8 cellular contexts compared by ENCODE assay signal in genomic region chr1:44799770-44800584, GRCh38. TPM values are rescaled to one million over a fixed set of nuclear protein-coding genes. Genes with fewer than 3 reads are reported as not detected.
DNase-seq lines count a peak whose midpoint lies in the region; ATAC-seq, FAIRE-seq and TF ChIP-seq lines count a peak whose summit lies in the region.

Gene PLK3 (plus strand): TSS chr1:44800377. CDS start chr1:44800464, 87 bp downstream.

- peak within 1 kb of the TSS; percentile 97 for H3K4me3 ChIP-seq in AG09309 (ENCODE audit: control insufficient read depth, low read depth, low read length)
- H3K4me3 ChIP-seq in WI38 (ENCODE audit: low read depth, low read length): peak within 1 kb of the TSS; percentile 91
- peak within 1 kb of the TSS; percentile 85 for H3K4me3 ChIP-seq in bronchial epithelial cell (ENCODE audit: low read depth, low read length)
- H3K4me3 ChIP-seq in smooth muscle cell: peak within 1 kb of the TSS; percentile 96

- peaks cover 7% of the 10 kb centered on the region for H3F3A ChIP-seq in smooth muscle cell (ENCODE audit: low read depth)

- H3K79me2 ChIP-seq in smooth muscle cell (ENCODE audit: low read depth): peaks cover 41% of the 10 kb centered on the region

- H3K4me2 ChIP-seq in smooth muscle cell: peak within 1 kb of the TSS; percentile 91

- FAIRE-seq in bronchial epithelial cell (lab: Jason Lieb, UNC): no peak

- peaks cover 36% of the 10 kb centered on the region for H4K20me1 ChIP-seq in smooth muscle cell (ENCODE audit: low read depth)

- no peak within 1 kb of the TSS for H2AFZ ChIP-seq in smooth muscle cell (ENCODE audit: low read depth)

- ATAC-seq in GM18909 (IDR thresholded peaks at IDR 0.05; ENCODE audit: poor library complexity, unreplicated experiment): peak; percentile 84
- ATAC-seq in HG03175 (IDR thresholded peaks at IDR 0.05; ENCODE audit: unreplicated experiment): peak; percentile 90

- peak; percentile 95 for DNase-seq in AG09309 (ENCODE audit: low read depth)
- peak; percentile 98 for DNase-seq in NCI-H2227 treated with DMSO at 0.1 percent for 48 hours (lab: John Stamatoyannopoulos, UW)
- DNase-seq in bronchial epithelial cell (ENCODE audit: low read depth): peak; percentile 89
- peak; percentile 88 for DNase-seq in iPS-NIHi7 (ENCODE audit: extremely low spot score)
- peak; percentile 100 for DNase-seq in smooth muscle cell (lab: John Stamatoyannopoulos, UW; ENCODE audit: unreplicated experiment)

- H3K36me3 ChIP-seq in bronchial epithelial cell (ENCODE audit: control insufficient read depth, insufficient read depth, low read length): peaks cover 23% of the 10 kb centered on the region
- H3K36me3 ChIP-seq in smooth muscle cell (ENCODE audit: low read depth): no peaks in the 10 kb centered on the region

- H3K4me1 ChIP-seq in smooth muscle cell (ENCODE audit: low read depth): peaks cover 16% of the 10 kb centered on the region

- peak within 1 kb of the TSS; percentile 80 for H3K27ac ChIP-seq in smooth muscle cell (ENCODE audit: low read depth)

- peak within 1 kb of the TSS; percentile 97 for H3K9ac ChIP-seq in smooth muscle cell (ENCODE audit: low read depth)

- TF ChIP-seq CTCF in AG09309 (IDR thresholded peaks at IDR 0.05; ENCODE audit: control insufficient read depth, insufficient read depth, low read depth, low read length, missing control alignments): peak; percentile 98
- peak; percentile 90 for TF ChIP-seq CTCF in WI38 (IDR thresholded peaks at IDR 0.05; ENCODE audit: low read depth, low read length)
- TF ChIP-seq CTCF in bronchial epithelial cell (IDR thresholded peaks at IDR 0.05; ENCODE audit: insufficient read depth, low read length, severe bottlenecking): peak; percentile 94
- peak; percentile 84 for TF ChIP-seq CTCF in smooth muscle cell (IDR thresholded peaks at IDR 0.05; ENCODE audit: borderline replicate concordance, insufficient read depth, poor library complexity, severe bottlenecking)

- H3K9me3 ChIP-seq in smooth muscle cell (replicated peaks; ENCODE audit: low read depth): no peaks in the 10 kb centered on the region

- 1% methylated on average over 43 of the region's 79 CpGs for WGBS in smooth muscle cell (ENCODE audit: low lambda C conversion rate)

- no peaks in the 10 kb centered on the region for H3K27me3 ChIP-seq in bronchial epithelial cell (ENCODE audit: control insufficient read depth, insufficient read depth, low read length)
- H3K27me3 ChIP-seq in smooth muscle cell (ENCODE audit: low read depth): no peaks in the 10 kb centered on the region

RNA-seq across cellular contexts. Expression of gene PLK3, which starts in this region (rescaled TPM):
- 14.2 and 19.5 TPM in 2 replicates for total RNA-seq in bronchial epithelial cell
- 26.2 and 42.0 TPM in 2 replicates for total RNA-seq in smooth muscle cell
- polyA plus RNA-seq in smooth muscle cell: 39.7 and 71.6 TPM in 2 replicates

Comparison
In these comparisons a context has a peak if more than half of its experiments do, and no peak if none do; other contexts are left out.
1. Peak in every context shown above with its lines: DNase-seq, ATAC-seq, H3K4me3 ChIP-seq and H3K27ac ChIP-seq.